Comparison of ENCODE assay signal across 8 cellular contexts in genomic region chr3:195634426-195635261, GRCh38. TPM values are rescaled to one million over a fixed set of nuclear protein-coding genes. Genes with fewer than 3 reads are reported as not detected.
DNase-seq lines count a peak whose midpoint lies in the region; ATAC-seq, FAIRE-seq and TF ChIP-seq lines count a peak whose summit lies in the region.
"Not testable (repeated sequence)": the region's sequence is repeated elsewhere in the genome, so short reads cannot be mapped to it uniquely, and the experiment has no call there.

No MANE protein-coding gene starts in this region.

- peak overlapping the region; percentile 51 for H3K4me3 ChIP-seq in neural cell (ENCODE audit: low read length)

- DNase-seq in GM12892 (ENCODE audit: insufficient read length), result not testable (repeated sequence)
- DNase-seq in Right ventricle myocardium inferior (ENCODE audit: missing footprints), result peak; percentile 43
- DNase-seq in stimulated activated naive CD8-positive, alpha-beta T cell treated with anti-CD3 and anti-CD28 coated beads, Interleukin-15, amount 100 ng/mL, for 72 hours, result peak; percentile 73 to 80

- H3K9me3 Mint-ChIP-seq in activated naive CD4-positive, alpha-beta T cell treated with anti-CD3 and anti-CD28 coated beads, Interleukin-2, amount 50 U/mL, for 24 hours; stimulated activated naive CD8-positive, alpha-beta T cell treated with anti-CD3 and anti-CD28 coated beads, Interleukin-15, amount 100 ng/mL, for 72 hours: not testable (repeated sequence)

- H3K27me3 Mint-ChIP-seq in activated naive CD4-positive, alpha-beta T cell treated with anti-CD3 and anti-CD28 coated beads, Interleukin-2, amount 50 U/mL, for 24 hours; stimulated activated naive CD8-positive, alpha-beta T cell treated with anti-CD3 and anti-CD28 coated beads, Interleukin-15, amount 100 ng/mL, for 72 hours: not testable (repeated sequence)

- not testable (repeated sequence) for TF ChIP-seq POLR2A in GM12892 (IDR thresholded peaks at IDR 0.05; ENCODE audit: low read depth, low read length)

- not testable (repeated sequence) for H3K27ac Mint-ChIP-seq in activated naive CD4-positive, alpha-beta T cell treated with anti-CD3 and anti-CD28 coated beads, Interleukin-2, amount 50 U/mL, for 24 hours
- H3K27ac Mint-ChIP-seq in stimulated activated naive CD8-positive, alpha-beta T cell treated with anti-CD3 and anti-CD28 coated beads, Interleukin-15, amount 100 ng/mL, for 72 hours, result peak overlapping the region in 1 of 2 donors; percentile 6

- intact Hi-C loops in Right ventricle myocardium inferior (cut with DNase I), result not testable (repeated sequence)

- not testable (repeated sequence) for H3K27me3 ChIP-seq in neural cell (ENCODE audit: insufficient read depth, low read depth, low read length)

- ATAC-seq in GM21576 (IDR thresholded peaks at IDR 0.05; ENCODE audit: unreplicated experiment) (peak; percentile 90), HG03139 (IDR thresholded peaks at IDR 0.05; ENCODE audit: unreplicated experiment) (peak; percentile 86), SK-N-SH treated with all-trans-retinoic acid at 6 μM for 48 hours (peak; percentile 97), Right ventricle myocardium inferior (peak; percentile 99)
- ATAC-seq in stimulated activated naive CD8-positive, alpha-beta T cell treated with anti-CD3 and anti-CD28 coated beads, Interleukin-15, amount 100 ng/mL, for 72 hours, result peak; percentile 91

- H3K9me3 ChIP-seq in neural cell (ENCODE audit: low read length), result not testable (repeated sequence)

- H3K9ac ChIP-seq in neural cell (ENCODE audit: low read length), result not testable (repeated sequence)

- not testable (repeated sequence) for TF ChIP-seq CTCF in neural cell (IDR thresholded peaks at IDR 0.05; ENCODE audit: poor library complexity, severe bottlenecking)

- H3K79me2 ChIP-seq in neural cell (replicated peaks; ENCODE audit: insufficient read depth, low read length), result not testable (repeated sequence)

- not testable (repeated sequence) for TF ChIP-seq RAD21 in neural cell (conservative IDR thresholded peaks at IDR 0.05)

- H3F3A ChIP-seq in neural cell (ENCODE audit: insufficient read depth, low read length, poor library complexity, severe bottlenecking), result not testable (repeated sequence)

- H3K4me2 ChIP-seq in neural cell (ENCODE audit: low read length), result not testable (repeated sequence)

- H3K4me1 Mint-ChIP-seq in activated naive CD4-positive, alpha-beta T cell treated with anti-CD3 and anti-CD28 coated beads, Interleukin-2, amount 50 U/mL, for 24 hours, result peaks cover 13% of the 10 kb centered on the region
- H3K4me1 Mint-ChIP-seq in stimulated activated naive CD8-positive, alpha-beta T cell treated with anti-CD3 and anti-CD28 coated beads, Interleukin-15, amount 100 ng/mL, for 72 hours, result peaks cover 44% of the 10 kb centered on the region

- H3K9me2 ChIP-seq in neural cell (ENCODE audit: insufficient read depth, low read length), result not testable (repeated sequence)

- H2AFZ ChIP-seq in neural cell (ENCODE audit: low read depth, low read length), result not testable (repeated sequence)

- not testable (repeated sequence) for H3K36me3 ChIP-seq in neural cell (ENCODE audit: insufficient read depth, low read length)

- FAIRE-seq in GM12892 (lab: Jason Lieb, UNC), result peak; percentile 87

- H3K27ac ChIP-seq in neural cell (ENCODE audit: low read length), result not testable (repeated sequence)

- peak overlapping the region; percentile 23 for H3K4me3 Mint-ChIP-seq in activated naive CD4-positive, alpha-beta T cell treated with anti-CD3 and anti-CD28 coated beads, Interleukin-2, amount 50 U/mL, for 24 hours
- H3K4me3 Mint-ChIP-seq in stimulated activated naive CD8-positive, alpha-beta T cell treated with anti-CD3 and anti-CD28 coated beads, Interleukin-15, amount 100 ng/mL, for 72 hours, result peak overlapping the region; percentile 24 to 32

- not testable (repeated sequence) for H4K20me1 ChIP-seq in neural cell (ENCODE audit: insufficient read depth)

- not testable (repeated sequence) for TF ChIP-seq EP300 in neural cell (conservative IDR thresholded peaks at IDR 0.05; ENCODE audit: poor library complexity, severe bottlenecking)

- not testable (repeated sequence) for H3K36me3 Mint-ChIP-seq in activated naive CD4-positive, alpha-beta T cell treated with anti-CD3 and anti-CD28 coated beads, Interleukin-2, amount 50 U/mL, for 24 hours

RNA-seq across cellular contexts. Expression of gene APOD, which starts 50.9 kb away (rescaled TPM):
- 0.40 TPM for polyA plus RNA-seq in GM12892 (2012; ENCODE audit: missing spikeins)
- total RNA-seq in Right ventricle myocardium inferior, result 327 TPM
- not detected in 2 replicates for polyA plus RNA-seq in neural cell
- polyA minus RNA-seq in neural cell, result not detected in 2 replicates
